ENCODE assay signal across 10 cellular contexts in the genomic region with DNA sequence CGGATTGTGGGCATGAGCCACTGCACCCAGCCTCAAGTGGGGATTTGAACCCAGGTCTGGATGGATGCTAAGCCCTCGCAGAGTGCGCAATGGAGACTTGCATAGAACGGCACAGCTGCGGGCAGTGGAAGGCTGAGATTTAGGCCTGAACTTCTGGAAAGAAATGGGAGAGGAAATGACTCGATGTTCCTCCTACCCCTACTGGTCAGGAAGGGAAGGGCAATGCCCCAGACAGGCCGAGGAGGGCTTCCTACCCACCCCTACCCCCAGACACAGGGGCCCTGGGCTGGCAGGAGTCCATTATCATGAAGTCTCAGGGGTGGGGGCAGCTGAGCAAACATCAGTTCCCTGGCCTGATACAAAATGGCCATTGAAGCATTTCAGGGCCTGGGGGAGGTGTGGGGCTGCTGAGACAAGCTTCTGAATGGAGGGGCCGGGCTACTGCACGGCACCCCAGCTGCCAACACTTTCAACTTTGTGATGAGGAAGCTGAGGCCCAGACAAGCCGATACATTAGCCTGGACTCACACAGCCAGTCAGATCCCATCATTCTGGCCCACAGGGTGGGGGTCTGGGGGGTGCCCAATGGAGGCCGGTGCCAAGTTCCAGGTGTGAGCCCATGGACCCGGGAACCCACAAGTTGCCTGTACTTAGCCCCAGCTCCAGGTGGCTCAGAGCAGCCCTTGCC. TPM values are rescaled to one million over a fixed set of nuclear protein-coding genes. Genes with fewer than 3 reads are reported as not detected.
DNase-seq lines count a peak whose midpoint lies in the region; ATAC-seq, FAIRE-seq and TF ChIP-seq lines count a peak whose summit lies in the region.
"Had no signal": no experiment of that assay in that cellular context is flagged by ENCODE, and none has a peak within 500 bp of the region (broad histone marks: within the 10 kb centered on the region; RNA-seq: fewer than 3 reads in every experiment).

No MANE protein-coding gene starts in this region.

- H3K9me3 Mint-ChIP-seq in natural killer cell = no peaks in the 10 kb centered on the region

- peaks cover 8 to 12% of the 10 kb centered on the region in 2 donors for H3K27me3 Mint-ChIP-seq in natural killer cell (ENCODE audit: low read depth in 2 of 2)

- H3K36me3 Mint-ChIP-seq in natural killer cell = no peaks in the 10 kb centered on the region

- no peaks in the 10 kb centered on the region for H3K4me1 ChIP-seq in DND-41 (ENCODE audit: insufficient read depth, low read length)

- H3K4me2 ChIP-seq in DND-41 (ENCODE audit: insufficient read depth, low read length) = no peak overlapping the region

- no peak overlapping the region for H3K27ac ChIP-seq in DND-41 (ENCODE audit: low read length)
- H3K27ac ChIP-seq: skin epidermis had no signal

- H3K27ac Mint-ChIP-seq in natural killer cell = no peak overlapping the region

- FAIRE-seq in bronchial epithelial cell (lab: Jason Lieb, UNC) (no peak), RCC 7860 (lab: Jason Lieb, UNC) (no peak), D721Med (lab: Jason Lieb, UNC) (no peak)
- FAIRE-seq: colon had no signal

- no peaks in the 10 kb centered on the region for H3K9me3 ChIP-seq in DND-41 (ENCODE audit: insufficient read depth, low read length, severe bottlenecking)
- H3K9me3 ChIP-seq in MG63 = no peaks in the 10 kb centered on the region

- peak; percentile 45 for TF ChIP-seq CTCF in DND-41 (IDR thresholded peaks at IDR 0.05; ENCODE audit: borderline replicate concordance, extremely low read depth, low read length, poor library complexity, severe bottlenecking)
- peak; percentile 64 for TF ChIP-seq CTCF in bronchial epithelial cell (IDR thresholded peaks at IDR 0.05; ENCODE audit: insufficient read depth, low read length, severe bottlenecking)
- peak; percentile 5 for TF ChIP-seq CTCF in natural killer cell (IDR thresholded peaks at IDR 0.05)
- no peak for TF ChIP-seq CTCF in D721Med (IDR thresholded peaks at IDR 0.05; ENCODE audit: insufficient read depth, missing control alignments)

- H3K4me3 ChIP-seq in DND-41 (ENCODE audit: low read depth in 1 of 2, low read length in 2 of 2) = no peak overlapping the region
- H3K4me3 ChIP-seq in MG63 = no peak overlapping the region
- H3K4me3 ChIP-seq in bronchial epithelial cell (ENCODE audit: low read depth, low read length) = no peak overlapping the region

- no peaks in the 10 kb centered on the region for H3K4me1 Mint-ChIP-seq in natural killer cell

- no peak for DNase-seq in DND-41
- peak; percentile 24 for DNase-seq in MG63
- DNase-seq in bronchial epithelial cell (ENCODE audit: low read depth) = no peak
- no peak for DNase-seq in natural killer cell
- no peak for DNase-seq in RCC 7860 (ENCODE audit: low spot score)
- DNase-seq in inferior parietal cortex (ENCODE audit: extremely low spot score) = no peak
- DNase-seq in D721Med (ENCODE audit: insufficient read length, low spot score) = no peak
- no peak for DNase-seq in pons (ENCODE audit: low spot score)

- no peaks in the 10 kb centered on the region for H3K36me3 ChIP-seq in DND-41 (ENCODE audit: insufficient read depth, low read length)
- H3K36me3 ChIP-seq in MG63 = no peaks in the 10 kb centered on the region
- no peaks in the 10 kb centered on the region for H3K36me3 ChIP-seq in bronchial epithelial cell (ENCODE audit: control insufficient read depth, insufficient read depth, low read length)

- ATAC-seq in DND-41 (ENCODE audit: insufficient read depth, low read depth) (peak; percentile 59; the same call in 2 of the 3 replicates), natural killer cell (no peak)

- intact Hi-C loops in natural killer cell (cut with micrococcal nuclease) = loop anchor here (10.0 kb wide), 1 partner anchor 55 kb away; no protein-coding TSS in a partner anchor

- H2AFZ ChIP-seq in DND-41 (ENCODE audit: low read depth, low read length) = no peak overlapping the region

- no peaks in the 10 kb centered on the region for H3K27me3 ChIP-seq in DND-41 (ENCODE audit: insufficient read depth, low read length, poor library complexity)
- no peaks in the 10 kb centered on the region for H3K27me3 ChIP-seq in MG63
- no peaks in the 10 kb centered on the region for H3K27me3 ChIP-seq in bronchial epithelial cell (ENCODE audit: control insufficient read depth, insufficient read depth, low read length)

- no peaks in the 10 kb centered on the region for H4K20me1 ChIP-seq in DND-41 (ENCODE audit: insufficient read depth, low read length)

- no peak overlapping the region for H3K9ac ChIP-seq in DND-41 (ENCODE audit: low read depth, low read length)

- no peak overlapping the region for H3K4me3 Mint-ChIP-seq in natural killer cell

- H3K79me2 ChIP-seq in DND-41 (ENCODE audit: insufficient read depth, low read length) = no peaks in the 10 kb centered on the region

RNA-seq across cellular contexts. Expression of gene WDR38, which starts 13.5 kb away (rescaled TPM):
- total RNA-seq in MG63 (2014; rRNA removed; shearing (Covaris generic); ENCODE audit: low replicate concordance) = not detected in 2 replicates
- total RNA-seq in bronchial epithelial cell (not detected in 2 replicates), natural killer cell (not detected)

RNA-seq across cellular contexts. Expression of gene RPL35, which starts 22.0 kb away (rescaled TPM):
- total RNA-seq in MG63 (2014; rRNA removed; shearing (Covaris generic); ENCODE audit: low replicate concordance) = 3,004 and 3,358 TPM in 2 replicates
- total RNA-seq in bronchial epithelial cell (3,172 and 3,391 TPM in 2 replicates), natural killer cell (100 to 1,000 TPM; 716 to 896 (median 795) TPM)

RNA-seq across cellular contexts. Expression of gene ARPC5L, which starts 22.2 kb away (rescaled TPM):
- total RNA-seq in MG63 (2014; rRNA removed; shearing (Covaris generic); ENCODE audit: low replicate concordance) = 48.0 and 59.7 TPM in 2 replicates
- total RNA-seq in bronchial epithelial cell (30.3 and 49.2 TPM in 2 replicates), natural killer cell (100 to 1,000 TPM; 131 to 169 (median 139) TPM)
